ENCODE assay signal across 9 cellular contexts in the genomic region with DNA sequence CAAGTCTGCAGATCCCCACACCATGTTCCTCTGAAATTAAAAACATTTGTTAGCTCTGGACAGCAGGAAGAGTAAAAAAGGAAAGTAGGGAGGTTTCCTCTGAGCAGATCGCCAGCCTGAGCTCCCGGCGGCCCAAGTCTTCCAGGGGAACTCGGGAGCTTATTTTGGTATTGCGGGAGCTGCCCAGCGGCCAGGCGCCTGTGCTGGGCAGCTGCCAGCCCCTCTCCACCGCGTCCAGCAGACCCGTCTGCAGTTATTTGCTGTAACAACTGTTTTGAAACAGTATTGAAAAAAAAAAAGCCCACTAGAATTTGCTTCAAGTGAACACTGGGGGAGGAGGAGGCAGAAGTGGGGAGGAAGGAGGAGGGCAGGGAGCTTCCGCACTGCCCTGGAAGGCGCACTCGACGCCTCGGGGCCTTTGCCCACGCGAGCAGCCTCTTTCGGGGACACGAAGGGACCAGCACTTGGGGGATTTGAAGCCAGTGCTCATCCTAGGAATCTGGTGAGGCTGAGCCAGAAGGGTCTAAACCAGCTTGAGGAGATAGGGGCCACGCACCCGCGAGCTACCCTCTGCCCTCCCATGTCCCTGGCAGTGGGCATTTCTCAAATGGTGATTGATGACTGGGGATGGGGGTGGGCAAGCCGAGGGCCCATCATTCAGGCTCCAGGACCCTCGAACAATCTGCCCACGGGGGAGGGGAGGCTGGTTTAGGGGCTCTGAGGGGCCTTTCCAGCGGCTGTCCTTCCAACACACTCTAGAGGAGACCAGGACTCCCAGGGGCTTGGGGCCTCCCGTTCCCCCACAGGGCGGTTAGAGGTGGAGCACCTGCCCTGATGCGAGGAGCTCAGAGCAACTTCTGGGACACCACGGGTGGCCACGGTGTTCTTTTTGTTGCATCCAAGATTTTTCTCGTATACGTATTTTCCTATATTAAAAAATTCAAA. TPM values are rescaled to one million over a fixed set of nuclear protein-coding genes. Genes with fewer than 3 reads are reported as not detected.
DNase-seq lines count a peak whose midpoint lies in the region; ATAC-seq, FAIRE-seq and TF ChIP-seq lines count a peak whose summit lies in the region.
"Had no signal": no experiment of that assay in that cellular context is flagged by ENCODE, and none has a peak within 500 bp of the region (broad histone marks: within the 10 kb centered on the region; RNA-seq: fewer than 3 reads in every experiment).

No MANE protein-coding gene starts in this region.

- H3K79me2 ChIP-seq in astrocyte (ENCODE audit: insufficient read depth, low read length): peaks cover 53% of the 10 kb centered on the region
- H3K79me2 ChIP-seq in smooth muscle cell (ENCODE audit: low read depth): peaks cover 69% of the 10 kb centered on the region

- DNase-seq in astrocyte (ENCODE audit: low read depth) (peak; percentile 47), immature natural killer cell (no peak), smooth muscle cell (lab: John Stamatoyannopoulos, UW; ENCODE audit: unreplicated experiment) (no peak), RKO (ENCODE audit: low spot score) (no peak), OCI-M1 (lab: John Stamatoyannopoulos, UW) (no peak), cortex of kidney (lab: John Stamatoyannopoulos, UW) (no peak)

- H3K9me3 ChIP-seq in HUES48 (ENCODE audit: control insufficient read depth, insufficient read depth, low read length): no peaks in the 10 kb centered on the region
- H3K9me3 ChIP-seq in astrocyte (ENCODE audit: insufficient read depth, low read depth, low read length): no peaks in the 10 kb centered on the region
- H3K9me3 ChIP-seq in smooth muscle cell (replicated peaks; ENCODE audit: low read depth): no peaks in the 10 kb centered on the region

- H3K27me3 Mint-ChIP-seq in astrocyte (ENCODE audit: low read depth, unreplicated experiment) (no peaks in the 10 kb centered on the region), immature natural killer cell (ENCODE audit: low read depth in 3 of 3) (peaks cover 28 to 55% (median 45%) of the 10 kb centered on the region in 3 donors)

- no peaks in the 10 kb centered on the region for H3K9me3 Mint-ChIP-seq in astrocyte (ENCODE audit: unreplicated experiment)
- H3K9me3 Mint-ChIP-seq in immature natural killer cell: no peaks in the 10 kb centered on the region

- TF ChIP-seq CTCF in astrocyte (IDR thresholded peaks at IDR 0.05; ENCODE audit: insufficient read depth, low read depth, low read length) (no peak), smooth muscle cell (IDR thresholded peaks at IDR 0.05; ENCODE audit: borderline replicate concordance, insufficient read depth, poor library complexity, severe bottlenecking) (no peak)

- H2AFZ ChIP-seq in astrocyte (ENCODE audit: low read depth, low read length): no peak overlapping the region
- H2AFZ ChIP-seq in smooth muscle cell (ENCODE audit: low read depth): no peak overlapping the region

- H3K4me3 Mint-ChIP-seq in astrocyte (ENCODE audit: unreplicated experiment) (peak overlapping the region; percentile 84), immature natural killer cell (peak overlapping the region; percentile 48 to 71 (median 67))

- no peak overlapping the region for H3K27ac ChIP-seq in HUES48 (ENCODE audit: low read depth, low read length)
- H3K27ac ChIP-seq in astrocyte (ENCODE audit: low read depth, low read length): no peak overlapping the region
- peak overlapping the region; percentile 76 for H3K27ac ChIP-seq in smooth muscle cell (ENCODE audit: low read depth)
- H3K27ac ChIP-seq: KMS-11 had no signal

- H3K4me2 ChIP-seq in astrocyte (ENCODE audit: low read length): peak overlapping the region; percentile 81
- H3K4me2 ChIP-seq in smooth muscle cell: peak overlapping the region; percentile 98
- H3K4me2 ChIP-seq: KMS-11 had no signal

- WGBS in smooth muscle cell (ENCODE audit: low lambda C conversion rate): 24% methylated on average over 31 of the region's 33 CpGs

- no peak for FAIRE-seq in astrocyte (lab: Jason Lieb, UNC)

- peaks cover 75% of the 10 kb centered on the region for H3K27me3 ChIP-seq in HUES48 (ENCODE audit: control insufficient read depth, insufficient read depth, low read length)
- no peaks in the 10 kb centered on the region for H3K27me3 ChIP-seq in astrocyte (ENCODE audit: insufficient read depth, low read length)
- no peaks in the 10 kb centered on the region for H3K27me3 ChIP-seq in smooth muscle cell (ENCODE audit: low read depth)

- peaks cover 24% of the 10 kb centered on the region for H3F3A ChIP-seq in smooth muscle cell (ENCODE audit: low read depth)

- ATAC-seq in GM21529 (IDR thresholded peaks at IDR 0.05; ENCODE audit: unreplicated experiment): no peak

- H3K4me1 Mint-ChIP-seq in astrocyte (ENCODE audit: low read depth, unreplicated experiment) (peaks cover 27% of the 10 kb centered on the region), immature natural killer cell (peaks cover 23% of the 10 kb centered on the region in 2 donors)

- no peaks in the 10 kb centered on the region for H3K36me3 Mint-ChIP-seq in astrocyte (ENCODE audit: low read depth, unreplicated experiment)
- H3K36me3 Mint-ChIP-seq in immature natural killer cell: no peaks in the 10 kb centered on the region

- peak overlapping the region; percentile 66 for H3K27ac Mint-ChIP-seq in astrocyte (ENCODE audit: unreplicated experiment)
- H3K27ac Mint-ChIP-seq in immature natural killer cell: peak overlapping the region in 2 of 6 donors; percentile 12 to 55

- H3K4me1 ChIP-seq in HUES48 (ENCODE audit: control insufficient read depth, insufficient read depth, low read length) (peaks cover 21% of the 10 kb centered on the region), astrocyte (ENCODE audit: insufficient read depth, low read length) (peaks cover 49% of the 10 kb centered on the region), smooth muscle cell (ENCODE audit: low read depth) (peaks cover 54% of the 10 kb centered on the region)

- no peak overlapping the region for H3K9ac ChIP-seq in HUES48 (ENCODE audit: low read depth, low read length)
- H3K9ac ChIP-seq in astrocyte (ENCODE audit: low read length): peak overlapping the region; percentile 82
- H3K9ac ChIP-seq in smooth muscle cell (ENCODE audit: low read depth): peak overlapping the region; percentile 84
- H3K9ac ChIP-seq: KMS-11 had no signal

- no peaks in the 10 kb centered on the region for H3K36me3 ChIP-seq in HUES48 (ENCODE audit: control insufficient read depth, insufficient read depth, low read length)
- H3K36me3 ChIP-seq in astrocyte (ENCODE audit: insufficient read depth, low read length): no peaks in the 10 kb centered on the region
- H3K36me3 ChIP-seq in smooth muscle cell (ENCODE audit: low read depth): no peaks in the 10 kb centered on the region

- H3K4me3 ChIP-seq in HUES48 (ENCODE audit: low read depth, low read length) (peak overlapping the region; percentile 64), astrocyte (ENCODE audit: insufficient read depth, low read depth, low read length) (peak overlapping the region; percentile 54), smooth muscle cell (peak overlapping the region; percentile 88)

- H4K20me1 ChIP-seq in astrocyte (ENCODE audit: insufficient read depth, low read length) (peaks cover 14% of the 10 kb centered on the region), smooth muscle cell (ENCODE audit: low read depth) (peaks cover 8% of the 10 kb centered on the region)

RNA-seq across cellular contexts. Expression of gene BAHCC1, which starts 3.0 kb away (rescaled TPM):
- total RNA-seq in astrocyte: 18.5 TPM in 2 replicates
- under 1 TPM in 1 of 3 donors, not detected in 2; 0.02 TPM for polyA plus RNA-seq in immature natural killer cell
- total RNA-seq in smooth muscle cell: 4.6 and 5.4 TPM in 2 replicates
- 3.2 and 3.9 TPM in 2 replicates for polyA plus RNA-seq in smooth muscle cell
